In the genomic region with DNA sequence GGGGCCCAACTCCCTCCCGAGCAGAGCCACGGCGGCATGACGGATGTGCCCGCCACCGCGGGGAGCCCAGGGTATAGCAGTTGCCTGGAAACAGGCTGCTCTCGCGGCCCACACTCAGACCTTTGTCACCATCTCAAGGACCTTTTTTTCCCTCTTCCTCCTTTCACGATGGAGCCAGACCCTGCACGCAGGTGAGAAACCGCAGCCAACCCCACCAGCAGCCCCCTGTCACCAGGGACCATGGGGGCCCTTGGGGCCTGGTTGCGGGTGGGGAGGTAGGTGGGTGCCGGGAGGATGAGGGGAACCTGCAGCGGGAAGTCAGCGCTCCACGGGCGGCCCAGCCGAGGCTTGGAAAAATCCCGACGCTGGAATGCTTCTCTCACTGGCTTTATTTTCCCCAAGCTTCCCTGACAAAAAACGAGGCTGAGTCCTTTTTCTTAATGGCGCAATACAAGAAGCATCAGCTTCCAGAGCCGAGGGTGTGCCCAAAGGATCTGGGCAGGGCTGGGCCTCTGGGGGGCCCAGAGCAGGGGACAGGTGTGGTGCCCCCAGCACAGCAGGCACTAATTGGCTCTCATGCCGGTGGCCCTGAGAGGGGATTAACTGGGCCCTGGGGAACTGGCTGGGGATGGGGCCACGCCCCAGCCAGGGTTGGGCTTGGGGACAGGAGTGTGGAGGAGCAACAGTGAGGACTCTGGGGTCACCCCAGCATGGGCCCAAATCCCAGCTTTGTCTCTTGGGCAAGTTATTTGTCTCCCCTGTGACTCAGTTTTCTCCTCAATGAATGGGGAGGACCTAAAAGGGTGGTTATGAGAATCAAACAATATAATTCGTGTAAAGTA, we compare ENCODE assay signal across 1 cellular context.
TF ChIP-seq lines count a peak whose summit lies in the region.

No MANE protein-coding gene starts in this region.

TF ChIP-seq in HepG2, 621 proteins besides CTCF, POLR2A, EP300 and RAD21 (continued from another document and continues in another):
- TF ChIP-seq, protein P1, sequence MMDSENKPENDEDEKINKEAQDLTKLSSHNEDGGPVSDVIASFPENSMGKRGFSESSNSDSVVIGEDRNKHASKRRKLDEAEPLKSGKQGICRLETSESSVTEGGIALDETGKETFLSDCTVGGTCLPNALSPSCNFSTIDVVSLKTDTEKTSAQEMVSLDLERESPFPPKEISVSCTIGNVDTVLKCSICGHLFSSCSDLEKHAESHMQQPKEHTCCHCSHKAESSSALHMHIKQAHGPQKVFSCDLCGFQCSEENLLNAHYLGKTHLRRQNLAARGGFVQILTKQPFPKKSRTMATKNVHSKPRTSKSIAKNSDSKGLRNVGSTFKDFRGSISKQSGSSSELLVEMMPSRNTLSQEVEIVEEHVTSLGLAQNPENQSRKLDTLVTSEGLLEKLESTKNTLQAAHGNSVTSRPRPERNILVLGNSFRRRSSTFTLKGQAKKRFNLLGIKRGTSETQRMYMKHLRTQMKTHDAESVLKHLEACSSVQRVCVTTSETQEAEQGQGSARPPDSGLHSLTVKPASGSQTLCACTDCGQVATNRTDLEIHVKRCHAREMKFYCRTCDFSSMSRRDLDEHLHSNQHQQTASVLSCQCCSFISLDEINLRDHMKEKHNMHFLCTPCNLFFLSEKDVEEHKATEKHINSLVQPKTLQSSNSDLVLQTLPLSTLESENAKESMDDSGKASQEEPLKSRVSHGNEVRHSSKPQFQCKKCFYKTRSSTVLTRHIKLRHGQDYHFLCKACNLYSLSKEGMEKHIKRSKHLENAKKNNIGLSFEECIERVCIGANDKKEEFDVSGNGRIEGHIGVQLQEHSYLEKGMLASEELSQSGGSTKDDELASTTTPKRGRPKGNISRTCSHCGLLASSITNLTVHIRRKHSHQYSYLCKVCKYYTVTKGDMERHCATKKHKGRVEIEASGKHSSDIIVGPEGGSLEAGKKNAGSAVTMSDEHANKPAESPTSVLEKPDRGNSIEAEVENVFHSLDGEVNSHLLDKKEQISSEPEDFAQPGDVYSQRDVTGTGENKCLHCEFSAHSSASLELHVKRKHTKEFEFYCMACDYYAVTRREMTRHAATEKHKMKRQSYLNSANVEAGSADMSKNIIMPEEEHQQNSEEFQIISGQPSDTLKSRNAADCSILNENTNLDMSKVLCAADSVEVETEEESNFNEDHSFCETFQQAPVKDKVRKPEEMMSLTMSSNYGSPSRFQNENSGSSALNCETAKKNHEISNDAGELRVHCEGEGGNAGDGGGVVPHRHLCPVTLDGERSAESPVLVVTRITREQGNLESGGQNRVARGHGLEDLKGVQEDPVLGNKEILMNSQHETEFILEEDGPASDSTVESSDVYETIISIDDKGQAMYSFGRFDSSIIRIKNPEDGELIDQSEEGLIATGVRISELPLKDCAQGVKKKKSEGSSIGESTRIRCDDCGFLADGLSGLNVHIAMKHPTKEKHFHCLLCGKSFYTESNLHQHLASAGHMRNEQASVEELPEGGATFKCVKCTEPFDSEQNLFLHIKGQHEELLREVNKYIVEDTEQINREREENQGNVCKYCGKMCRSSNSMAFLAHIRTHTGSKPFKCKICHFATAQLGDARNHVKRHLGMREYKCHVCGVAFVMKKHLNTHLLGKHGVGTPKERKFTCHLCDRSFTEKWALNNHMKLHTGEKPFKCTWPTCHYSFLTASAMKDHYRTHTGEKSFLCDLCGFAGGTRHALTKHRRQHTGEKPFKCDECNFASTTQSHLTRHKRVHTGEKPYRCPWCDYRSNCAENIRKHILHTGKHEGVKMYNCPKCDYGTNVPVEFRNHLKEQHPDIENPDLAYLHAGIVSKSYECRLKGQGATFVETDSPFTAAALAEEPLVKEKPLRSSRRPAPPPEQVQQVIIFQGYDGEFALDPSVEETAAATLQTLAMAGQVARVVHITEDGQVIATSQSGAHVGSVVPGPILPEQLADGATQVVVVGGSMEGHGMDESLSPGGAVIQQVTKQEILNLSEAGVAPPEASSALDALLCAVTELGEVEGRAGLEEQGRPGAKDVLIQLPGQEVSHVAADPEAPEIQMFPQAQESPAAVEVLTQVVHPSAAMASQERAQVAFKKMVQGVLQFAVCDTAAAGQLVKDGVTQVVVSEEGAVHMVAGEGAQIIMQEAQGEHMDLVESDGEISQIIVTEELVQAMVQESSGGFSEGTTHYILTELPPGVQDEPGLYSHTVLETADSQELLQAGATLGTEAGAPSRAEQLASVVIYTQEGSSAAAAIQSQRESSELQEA (CRISPR knock-in tag; IDR thresholded peaks at IDR 0.05; ENCODE audit: not compliant biosample characterization), result no peak
- TF ChIP-seq ARHGAP35 (CRISPR knock-in tag; IDR thresholded peaks at IDR 0.05; ENCODE audit: borderline replicate concordance), result no peak; the same call in 1 of the 2 replicates
- TF ChIP-seq NR2F2 (IDR thresholded peaks at IDR 0.05; ENCODE audit: borderline replicate concordance, low read depth), result no peak
- TF ChIP-seq ZSCAN29 (CRISPR knock-in tag; conservative IDR thresholded peaks at IDR 0.05), result no peak
- TF ChIP-seq, protein P2, sequence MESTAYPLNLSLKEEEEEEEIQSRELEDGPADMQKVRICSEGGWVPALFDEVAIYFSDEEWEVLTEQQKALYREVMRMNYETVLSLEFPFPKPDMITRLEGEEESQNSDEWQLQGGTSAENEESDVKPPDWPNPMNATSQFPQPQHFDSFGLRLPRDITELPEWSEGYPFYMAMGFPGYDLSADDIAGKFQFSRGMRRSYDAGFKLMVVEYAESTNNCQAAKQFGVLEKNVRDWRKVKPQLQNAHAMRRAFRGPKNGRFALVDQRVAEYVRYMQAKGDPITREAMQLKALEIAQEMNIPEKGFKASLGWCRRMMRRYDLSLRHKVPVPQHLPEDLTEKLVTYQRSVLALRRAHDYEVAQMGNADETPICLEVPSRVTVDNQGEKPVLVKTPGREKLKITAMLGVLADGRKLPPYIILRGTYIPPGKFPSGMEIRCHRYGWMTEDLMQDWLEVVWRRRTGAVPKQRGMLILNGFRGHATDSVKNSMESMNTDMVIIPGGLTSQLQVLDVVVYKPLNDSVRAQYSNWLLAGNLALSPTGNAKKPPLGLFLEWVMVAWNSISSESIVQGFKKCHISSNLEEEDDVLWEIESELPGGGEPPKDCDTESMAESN (CRISPR knock-in tag; conservative IDR thresholded peaks at IDR 0.05), result 0 out of 2 replicates have a peak, but pooled peaks have one; percentile 29
- no peak for TF ChIP-seq STAT5B (CRISPR knock-in tag; IDR thresholded peaks at IDR 0.05)
- 0 out of 2 replicates have a peak, but pooled peaks have one; percentile 63 for TF ChIP-seq ZBTB20 (CRISPR knock-in tag; IDR thresholded peaks at IDR 0.05; ENCODE audit: borderline replicate concordance, low read depth)
- TF ChIP-seq NCOA1 (CRISPR knock-in tag; IDR thresholded peaks at IDR 0.05), result peak; percentile 95
- 0 out of 2 replicates have a peak, but pooled peaks have one; percentile 36 for TF ChIP-seq ZSCAN12 (CRISPR knock-in tag; IDR thresholded peaks at IDR 0.05)
- TF ChIP-seq TEAD2 (CRISPR knock-in tag; IDR thresholded peaks at IDR 0.05), result no peak
- peak; percentile 60 for TF ChIP-seq ZNF292 (CRISPR knock-in tag; IDR thresholded peaks at IDR 0.05; ENCODE audit: borderline replicate concordance, low read depth)
- TF ChIP-seq, protein P3, sequence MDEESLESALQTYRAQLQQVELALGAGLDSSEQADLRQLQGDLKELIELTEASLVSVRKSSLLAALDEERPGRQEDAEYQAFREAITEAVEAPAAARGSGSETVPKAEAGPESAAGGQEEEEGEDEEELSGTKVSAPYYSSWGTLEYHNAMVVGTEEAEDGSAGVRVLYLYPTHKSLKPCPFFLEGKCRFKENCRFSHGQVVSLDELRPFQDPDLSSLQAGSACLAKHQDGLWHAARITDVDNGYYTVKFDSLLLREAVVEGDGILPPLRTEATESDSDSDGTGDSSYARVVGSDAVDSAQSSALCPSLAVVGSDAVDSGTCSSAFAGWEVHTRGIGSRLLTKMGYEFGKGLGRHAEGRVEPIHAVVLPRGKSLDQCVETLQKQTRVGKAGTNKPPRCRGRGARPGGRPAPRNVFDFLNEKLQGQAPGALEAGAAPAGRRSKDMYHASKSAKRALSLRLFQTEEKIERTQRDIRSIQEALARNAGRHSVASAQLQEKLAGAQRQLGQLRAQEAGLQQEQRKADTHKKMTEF (CRISPR knock-in tag; IDR thresholded peaks at IDR 0.05), result no peak
- TF ChIP-seq MIXL1 (CRISPR knock-in tag; IDR thresholded peaks at IDR 0.05), result peak; percentile 71
- TF ChIP-seq HOXA3 (CRISPR knock-in tag; IDR thresholded peaks at IDR 0.05), result 0 out of 2 replicates have a peak, but pooled peaks have one; percentile 44
- no peak; the same call in 1 of the 2 replicates for TF ChIP-seq PHF20 (CRISPR knock-in tag; IDR thresholded peaks at IDR 0.05)
- TF ChIP-seq ZNF850 (CRISPR knock-in tag; conservative IDR thresholded peaks at IDR 0.05), result peak; percentile 97
- peak; percentile 89 for TF ChIP-seq EED (CRISPR knock-in tag; IDR thresholded peaks at IDR 0.05)
- TF ChIP-seq, protein P4, sequence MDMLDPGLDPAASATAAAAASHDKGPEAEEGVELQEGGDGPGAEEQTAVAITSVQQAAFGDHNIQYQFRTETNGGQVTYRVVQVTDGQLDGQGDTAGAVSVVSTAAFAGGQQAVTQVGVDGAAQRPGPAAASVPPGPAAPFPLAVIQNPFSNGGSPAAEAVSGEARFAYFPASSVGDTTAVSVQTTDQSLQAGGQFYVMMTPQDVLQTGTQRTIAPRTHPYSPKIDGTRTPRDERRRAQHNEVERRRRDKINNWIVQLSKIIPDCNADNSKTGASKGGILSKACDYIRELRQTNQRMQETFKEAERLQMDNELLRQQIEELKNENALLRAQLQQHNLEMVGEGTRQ (IDR thresholded peaks at IDR 0.05; ENCODE audit: low read depth, low read length), result no peak
- TF ChIP-seq, protein P4 (CRISPR knock-in tag; IDR thresholded peaks at IDR 0.05; ENCODE audit: borderline replicate concordance), result peak; percentile 19; the same call in 1 of the 2 replicates
- TF ChIP-seq ZNF777 (CRISPR knock-in tag; IDR thresholded peaks at IDR 0.05), result peak; percentile 46; the same call in 1 of the 2 replicates
- TF ChIP-seq NFYC (CRISPR knock-in tag; IDR thresholded peaks at IDR 0.05), result 0 out of 2 replicates have a peak, but pooled peaks have one; percentile 1
- 0 out of 2 replicates have a peak, but pooled peaks have one; percentile 20 for TF ChIP-seq ZNF557 (CRISPR knock-in tag; IDR thresholded peaks at IDR 0.05)
- TF ChIP-seq, protein P5, sequence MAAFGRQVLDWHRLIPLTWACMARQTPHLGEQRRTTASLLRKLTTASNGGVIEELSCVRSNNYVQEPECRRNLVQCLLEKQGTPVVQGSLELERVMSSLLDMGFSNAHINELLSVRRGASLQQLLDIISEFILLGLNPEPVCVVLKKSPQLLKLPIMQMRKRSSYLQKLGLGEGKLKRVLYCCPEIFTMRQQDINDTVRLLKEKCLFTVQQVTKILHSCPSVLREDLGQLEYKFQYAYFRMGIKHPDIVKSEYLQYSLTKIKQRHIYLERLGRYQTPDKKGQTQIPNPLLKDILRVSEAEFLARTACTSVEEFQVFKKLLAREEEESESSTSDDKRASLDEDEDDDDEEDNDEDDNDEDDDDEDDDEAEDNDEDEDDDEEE (CRISPR knock-in tag; IDR thresholded peaks at IDR 0.05), result peak; percentile 83; the same call in 1 of the 2 replicates
- TF ChIP-seq, protein P6, sequence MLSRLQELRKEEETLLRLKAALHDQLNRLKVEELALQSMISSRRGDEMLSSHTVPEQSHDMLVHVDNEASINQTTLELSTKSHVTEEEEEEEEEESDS (CRISPR knock-in tag; IDR thresholded peaks at IDR 0.05; ENCODE audit: borderline replicate concordance), result no peak
- TF ChIP-seq SCMH1 (CRISPR knock-in tag; IDR thresholded peaks at IDR 0.05; ENCODE audit: borderline replicate concordance), result no peak
- TF ChIP-seq CBFB (CRISPR knock-in tag; IDR thresholded peaks at IDR 0.05), result peak; percentile 62; the same call in 1 of the 2 replicates
- TF ChIP-seq NRL (CRISPR knock-in tag; IDR thresholded peaks at IDR 0.05; ENCODE audit: borderline replicate concordance), result peak; percentile 65
- 0 out of 2 replicates have a peak, but pooled peaks have one; percentile 37 for TF ChIP-seq ARNT2 (CRISPR knock-in tag; IDR thresholded peaks at IDR 0.05; ENCODE audit: low read depth)
- peak; percentile 64 for TF ChIP-seq KDM2A (CRISPR knock-in tag; IDR thresholded peaks at IDR 0.05; ENCODE audit: borderline replicate concordance, low read depth)
- TF ChIP-seq GABPB1 (CRISPR knock-in tag; IDR thresholded peaks at IDR 0.05), result peak; percentile 33; the same call in 1 of the 2 replicates
- peak; percentile 92 for TF ChIP-seq ZNF274 (CRISPR knock-in tag; IDR thresholded peaks at IDR 0.05)
- TF ChIP-seq ATM (IDR thresholded peaks at IDR 0.05; ENCODE audit: borderline replicate concordance), result no peak
- TF ChIP-seq HNRNPL (IDR thresholded peaks at IDR 0.05; ENCODE audit: low read depth, low read length), result peak; percentile 70; the same call in 1 of the 2 replicates
- peak; percentile 53 for TF ChIP-seq ZFY (CRISPR knock-in tag; IDR thresholded peaks at IDR 0.05)
- peak; percentile 33; the same call in 1 of the 2 replicates for TF ChIP-seq ZNF746 (CRISPR knock-in tag; IDR thresholded peaks at IDR 0.05)
- peak; percentile 73 for TF ChIP-seq NFKB2 (CRISPR knock-in tag; IDR thresholded peaks at IDR 0.05; ENCODE audit: borderline replicate concordance)
- 0 out of 2 replicates have a peak, but pooled peaks have one; percentile 72 for TF ChIP-seq NFATC3 (CRISPR knock-in tag; IDR thresholded peaks at IDR 0.05)
- TF ChIP-seq, protein P7, sequence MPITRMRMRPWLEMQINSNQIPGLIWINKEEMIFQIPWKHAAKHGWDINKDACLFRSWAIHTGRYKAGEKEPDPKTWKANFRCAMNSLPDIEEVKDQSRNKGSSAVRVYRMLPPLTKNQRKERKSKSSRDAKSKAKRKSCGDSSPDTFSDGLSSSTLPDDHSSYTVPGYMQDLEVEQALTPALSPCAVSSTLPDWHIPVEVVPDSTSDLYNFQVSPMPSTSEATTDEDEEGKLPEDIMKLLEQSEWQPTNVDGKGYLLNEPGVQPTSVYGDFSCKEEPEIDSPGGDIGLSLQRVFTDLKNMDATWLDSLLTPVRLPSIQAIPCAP (CRISPR knock-in tag; IDR thresholded peaks at IDR 0.05; ENCODE audit: low read depth), result no peak
- TF ChIP-seq ZNF564 (CRISPR knock-in tag; IDR thresholded peaks at IDR 0.05), result peak; percentile 63; the same call in 1 of the 2 replicates
- TF ChIP-seq CEBPG (CRISPR knock-in tag; IDR thresholded peaks at IDR 0.05), result peak; percentile 67
- peak; percentile 62; the same call in 1 of the 2 replicates for TF ChIP-seq BRD4 (CRISPR knock-in tag; IDR thresholded peaks at IDR 0.05)
- TF ChIP-seq ZNF121 (CRISPR knock-in tag; IDR thresholded peaks at IDR 0.05), result peak; percentile 11; the same call in 1 of the 2 replicates
- TF ChIP-seq ZFP90 (CRISPR knock-in tag; IDR thresholded peaks at IDR 0.05; ENCODE audit: borderline replicate concordance), result 0 out of 2 replicates have a peak, but pooled peaks have one; percentile 58
- peak; percentile 25; the same call in 1 of the 2 replicates for TF ChIP-seq DR1 (CRISPR knock-in tag; IDR thresholded peaks at IDR 0.05)
- no peak for TF ChIP-seq RFXAP (CRISPR knock-in tag; IDR thresholded peaks at IDR 0.05; ENCODE audit: borderline replicate concordance)
